12 cellular contexts compared by ENCODE assay signal in genomic region chr15:50256188-50257041, GRCh38. TPM values are rescaled to one million over a fixed set of nuclear protein-coding genes. Genes with fewer than 3 reads are reported as not detected.
DNase-seq lines count a peak whose midpoint lies in the region; ATAC-seq and TF ChIP-seq lines count a peak whose summit lies in the region.
"Had no signal": no experiment of that assay in that cellular context is flagged by ENCODE, and none has a peak within 500 bp of the region (broad histone marks: within the 10 kb centered on the region; RNA-seq: fewer than 3 reads in every experiment).

No MANE protein-coding gene starts in this region.

- H3K18ac ChIP-seq in IMR-90 (ENCODE audit: low read depth, low read length), result no peak overlapping the region

- H3K27me3 Mint-ChIP-seq in activated T-helper 1 cell treated with anti-CD3 and anti-CD28 coated beads, Interleukin-12 subunit alpha, Interleukin-12 subunit beta, Interleukin-2, Interleukin-4 antibody, amounts not matched to agents 30 ng/mL and 10 ng/mL and 1 ng/mL, durations not matched to agents 14 hours and 24 hours and 36 hours (ENCODE audit: insufficient read depth), result no peaks in the 10 kb centered on the region
- peaks cover 0 to 8% (median 0%) of the 10 kb centered on the region in 5 donors for H3K27me3 Mint-ChIP-seq in naive thymus-derived CD8-positive, alpha-beta T cell

- H2AFZ ChIP-seq in IMR-90 (replicated peaks; ENCODE audit: low read length, poor library complexity), result no peak overlapping the region

- H4K8ac ChIP-seq in IMR-90 (ENCODE audit: low read depth in 2 of 2, low read length in 2 of 2), result no peak overlapping the region; a peak in 1 of 4 replicates

- peaks cover 9% of the 10 kb centered on the region for H3K9me1 ChIP-seq in IMR-90 (ENCODE audit: insufficient read depth, low read length)

- no peak overlapping the region for H4K5ac ChIP-seq in IMR-90 (ENCODE audit: low read depth, low read length)

- peaks cover 56% of the 10 kb centered on the region for H3K4me1 Mint-ChIP-seq in activated T-helper 1 cell treated with anti-CD3 and anti-CD28 coated beads, Interleukin-12 subunit alpha, Interleukin-12 subunit beta, Interleukin-2, Interleukin-4 antibody, amounts not matched to agents 30 ng/mL and 10 ng/mL and 1 ng/mL, durations not matched to agents 14 hours and 24 hours and 36 hours (ENCODE audit: low read depth)
- H3K4me1 Mint-ChIP-seq in naive thymus-derived CD8-positive, alpha-beta T cell, result peaks cover 4 to 20% (median 15%) of the 10 kb centered on the region in 4 donors

- H3K9me3 ChIP-seq in IMR-90 (ENCODE audit: control insufficient read depth, insufficient read depth, low read length), result no peaks in the 10 kb centered on the region
- H3K9me3 ChIP-seq: left ventricle myocardium inferior, suprapubic skin had no signal

- H2BK5ac ChIP-seq in IMR-90 (ENCODE audit: low read depth, low read length, poor library complexity, severe bottlenecking), result no peak overlapping the region

- intact Hi-C loops in IMR-90 (cut with micrococcal nuclease), result no loop called here
- intact Hi-C loops in activated T-helper 1 cell treated with anti-CD3 and anti-CD28 coated beads, Interleukin-12 subunit alpha, Interleukin-12 subunit beta, Interleukin-2, Interleukin-4 antibody, amounts not matched to agents 30 ng/mL and 10 ng/mL and 1 ng/mL, durations not matched to agents 14 hours and 24 hours and 36 hours (cut with micrococcal nuclease), result no loop called here

- in situ Hi-C loops in IMR-90 (cut with MboI; ENCODE audit: low sequenced_read_pairs), result no loop called here

- no peak for TF ChIP-seq RAD21 in IMR-90 (IDR thresholded peaks at IDR 0.05; ENCODE audit: low read length)

- no peaks in the 10 kb centered on the region for H3K9me3 Mint-ChIP-seq in activated T-helper 1 cell treated with anti-CD3 and anti-CD28 coated beads, Interleukin-12 subunit alpha, Interleukin-12 subunit beta, Interleukin-2, Interleukin-4 antibody, amounts not matched to agents 30 ng/mL and 10 ng/mL and 1 ng/mL, durations not matched to agents 14 hours and 24 hours and 36 hours
- no peaks in the 10 kb centered on the region for H3K9me3 Mint-ChIP-seq in naive thymus-derived CD8-positive, alpha-beta T cell
- H3K9me3 Mint-ChIP-seq: T-cell had no signal

- no peak overlapping the region for H3K27ac ChIP-seq in IMR-90 (ENCODE audit: insufficient read depth, low read length)
- H3K27ac ChIP-seq: left ventricle myocardium inferior, suprapubic skin had no signal

- no CpG with 5 or more reads among the region's 5 CpGs for WGBS in IMR-90 (ENCODE audit: extremely low coverage in 2 of 2, insufficient read length in 1 of 2), 2 experiments

- H4K91ac ChIP-seq in IMR-90 (ENCODE audit: insufficient read depth, low read depth, low read length), result peak overlapping the region; percentile 44

- peak overlapping the region; percentile 58; the same call in 1 of the 2 replicates for H2BK120ac ChIP-seq in IMR-90 (ENCODE audit: low read depth, low read length)

- H3K9ac ChIP-seq in IMR-90 (ENCODE audit: low read depth, low read length), result no peak overlapping the region

- peak overlapping the region; percentile 15 for H3K27ac Mint-ChIP-seq in activated T-helper 1 cell treated with anti-CD3 and anti-CD28 coated beads, Interleukin-12 subunit alpha, Interleukin-12 subunit beta, Interleukin-2, Interleukin-4 antibody, amounts not matched to agents 30 ng/mL and 10 ng/mL and 1 ng/mL, durations not matched to agents 14 hours and 24 hours and 36 hours
- H3K27ac Mint-ChIP-seq in naive thymus-derived CD8-positive, alpha-beta T cell, result no peak overlapping the region
- H3K27ac Mint-ChIP-seq: T-cell had no signal

- no peaks in the 10 kb centered on the region for H3K36me3 ChIP-seq in IMR-90 (ENCODE audit: control insufficient read depth, insufficient read depth, low read length)
- H3K36me3 ChIP-seq: left ventricle myocardium inferior, suprapubic skin had no signal

- peak overlapping the region; percentile 53 for H2BK20ac ChIP-seq in IMR-90 (ENCODE audit: low read depth, low read length)

- H4K20me1 ChIP-seq in IMR-90 (ENCODE audit: insufficient read depth, low read length), result no peaks in the 10 kb centered on the region

- BruUV-seq in IMR-90 (replicated peaks; lab: Mats Ljungman, UMichigan), result no TSS peak

- no peak overlapping the region for H3K56ac ChIP-seq in IMR-90 (ENCODE audit: extremely low read depth, insufficient read depth, low read length)

- H2AK5ac ChIP-seq in IMR-90 (ENCODE audit: low read depth, low read length), result 0 out of 2 replicates have a peak overlapping the region, but pooled peaks have one; percentile 80

- ATAC-seq in IMR-90 (ENCODE audit: low read depth), result peak; percentile 88
- ATAC-seq in naive thymus-derived CD8-positive, alpha-beta T cell, result no peak
- ATAC-seq: T-cell had no signal

- no peaks in the 10 kb centered on the region for H3K79me1 ChIP-seq in IMR-90 (ENCODE audit: low read depth in 1 of 2, low read length in 2 of 2)

- dilution Hi-C loops in IMR-90 (cut with HindIII; ENCODE audit: low sequenced_read_pairs, unreplicated experiment), result no loop called here

- H2BK15ac ChIP-seq in IMR-90 (ENCODE audit: low read depth, low read length), result peak overlapping the region; percentile 63; the same call in 1 of the 3 replicates

- peaks cover under 1% of the 10 kb centered on the region for H3K36me3 Mint-ChIP-seq in activated T-helper 1 cell treated with anti-CD3 and anti-CD28 coated beads, Interleukin-12 subunit alpha, Interleukin-12 subunit beta, Interleukin-2, Interleukin-4 antibody, amounts not matched to agents 30 ng/mL and 10 ng/mL and 1 ng/mL, durations not matched to agents 14 hours and 24 hours and 36 hours (ENCODE audit: low read depth)
- H3K36me3 Mint-ChIP-seq in naive thymus-derived CD8-positive, alpha-beta T cell, result no peaks in the 10 kb centered on the region
- H3K36me3 Mint-ChIP-seq: T-cell had no signal

- TF ChIP-seq CTCF in IMR-90 (conservative IDR thresholded peaks at IDR 0.05; ENCODE audit: low read depth, low read length), result no peak

- TF ChIP-seq POLR2A in IMR-90 (IDR thresholded peaks at IDR 0.05; ENCODE audit: low read depth, low read length), result no peak

- H3K4me1 ChIP-seq in IMR-90 (ENCODE audit: control insufficient read depth, insufficient read depth, low read length), result peaks cover 10% of the 10 kb centered on the region
- H3K4me1 ChIP-seq: left ventricle myocardium inferior had no signal

- H3K27me3 ChIP-seq in IMR-90 (ENCODE audit: control insufficient read depth, insufficient read depth, low read length), result peaks cover 11% of the 10 kb centered on the region
- H3K27me3 ChIP-seq: suprapubic skin had no signal

- POLR2A ChIA-PET in IMR-90 (lab: Charles Lee; ENCODE audit: unreplicated experiment), result no interaction called here
- POLR2A ChIA-PET in naive thymus-derived CD8-positive, alpha-beta T cell (lab: Charles Lee), result no interaction called here

- H3K4me2 ChIP-seq in IMR-90 (ENCODE audit: low read depth, low read length), result no peak overlapping the region

- H3K4ac ChIP-seq in IMR-90 (ENCODE audit: low read depth, low read length), result peak overlapping the region; percentile 52; the same call in 1 of the 2 replicates

- H3K14ac ChIP-seq in IMR-90 (replicated peaks; ENCODE audit: low read depth, low read length), result peak overlapping the region; percentile 20; the same call in 1 of the 2 replicates

- H3K4me3 ChIP-seq in IMR-90 (ENCODE audit: insufficient read depth, low read depth, low read length), result no peak overlapping the region
- H3K4me3 ChIP-seq: left ventricle myocardium inferior, suprapubic skin had no signal

- DNase-seq in DMS53 (lab: John Stamatoyannopoulos, UW) (peak; percentile 80), IMR-90 (peak; percentile 89), islet precursor cell (peak; percentile 57), NCI-H2227 treated with DMSO at 0.1 percent for 48 hours (lab: John Stamatoyannopoulos, UW) (no peak), activated gamma-delta T cell treated with Interleukin-2 at 50 U/mL for 16 hours (no peak)
- no peak for DNase-seq in activated T-helper 1 cell treated with anti-CD3 and anti-CD28 coated beads, Interleukin-12 subunit alpha, Interleukin-12 subunit beta, Interleukin-2, Interleukin-4 antibody, amounts not matched to agents 30 ng/mL and 10 ng/mL and 1 ng/mL, durations not matched to agents 14 hours and 24 hours and 36 hours (ENCODE audit: low spot score)
- no peak for DNase-seq in naive thymus-derived CD8-positive, alpha-beta T cell
- no peak for DNase-seq in stimulated activated CD4-positive, alpha-beta T cell treated with anti-CD3 and anti-CD28 coated beads, Interleukin-15, amount 100 ng/mL, for 24 hours
- DNase-seq: foreskin melanocyte, left ventricle myocardium inferior, T-cell had no signal

- H3K4me3 Mint-ChIP-seq in activated T-helper 1 cell treated with anti-CD3 and anti-CD28 coated beads, Interleukin-12 subunit alpha, Interleukin-12 subunit beta, Interleukin-2, Interleukin-4 antibody, amounts not matched to agents 30 ng/mL and 10 ng/mL and 1 ng/mL, durations not matched to agents 14 hours and 24 hours and 36 hours, result no peak overlapping the region
- H3K4me3 Mint-ChIP-seq in naive thymus-derived CD8-positive, alpha-beta T cell, result no peak overlapping the region
- H3K4me3 Mint-ChIP-seq: T-cell had no signal

- 0 out of 2 replicates have a peak overlapping the region, but pooled peaks have one; percentile 36 for H3K23ac ChIP-seq in IMR-90 (ENCODE audit: low read depth, low read length)

- no peak overlapping the region for H2AK9ac ChIP-seq in IMR-90 (replicated peaks; ENCODE audit: low read depth, low read length, poor library complexity)

- CTCF ChIA-PET in IMR-90 (lab: Yijun Ruan, JAX), result interaction anchor here (1.9 kb wide), 1 partner anchor 60 kb away, joined by 4 read pairs; no protein-coding TSS in a partner anchor

TF ChIP-seq in IMR-90, 13 proteins besides CTCF, POLR2A, EP300 and RAD21 (continues in another document):
- TF ChIP-seq FOS (IDR thresholded peaks at IDR 0.05; ENCODE audit: low read depth, low read length) (peak; percentile 74), RCOR1 (IDR thresholded peaks at IDR 0.05; ENCODE audit: insufficient replicate concordance, low read length) (peak; percentile 64), BHLHE40 (IDR thresholded peaks at IDR 0.05; ENCODE audit: low read depth, low read length) (peak; percentile 80)

RNA-seq across cellular contexts. Expression of gene HDC, which starts 9.1 kb away (rescaled TPM):
- not detected in 2 replicates for total RNA-seq in IMR-90 (2012; rRNA removed)
- not detected in 2 replicates for polyA plus RNA-seq in IMR-90 (2012; rRNA removed)
- not detected in 2 replicates for polyA plus RNA-seq in IMR-90 (2012; cell fraction: cytosol; rRNA removed)
- 0.03 and 0.11 TPM in 2 replicates for polyA plus RNA-seq in IMR-90 (2012; cell fraction: nucleus; rRNA removed; ENCODE audit: low replicate concordance)
- 2.1 and 2.4 TPM in 2 replicates for total RNA-seq in activated T-helper 1 cell treated with anti-CD3 and anti-CD28 coated beads, Interleukin-12 subunit alpha, Interleukin-12 subunit beta, Interleukin-2, Interleukin-4 antibody, amounts not matched to agents 30 ng/mL and 10 ng/mL and 1 ng/mL, durations not matched to agents 14 hours and 24 hours and 36 hours
- not detected for total RNA-seq in naive thymus-derived CD8-positive, alpha-beta T cell
- polyA plus RNA-seq in naive thymus-derived CD8-positive, alpha-beta T cell, result not detected

Comparison
In these comparisons a context has a peak if more than half of its experiments do, and no peak if none do; other contexts are left out.
1. DNase-seq: peak in DMS53 (single experiment), IMR-90 (single experiment) and islet precursor cell (single experiment); none in activated T-helper 1 cell treated with anti-CD3 and anti-CD28 coated beads, Interleukin-12 subunit alpha, Interleukin-12 subunit beta, Interleukin-2, Interleukin-4 antibody, amounts not matched to agents 30 ng/mL and 10 ng/mL and 1 ng/mL, durations not matched to agents 14 hours and 24 hours and 36 hours (single experiment), naive thymus-derived CD8-positive, alpha-beta T cell (0 of 10), stimulated activated CD4-positive, alpha-beta T cell treated with anti-CD3 and anti-CD28 coated beads, Interleukin-15, amount 100 ng/mL, for 24 hours (single experiment), NCI-H2227 treated with DMSO at 0.1 percent for 48 hours (single experiment) and activated gamma-delta T cell treated with Interleukin-2 at 50 U/mL for 16 hours (single experiment).